1 cellular context compared by ENCODE assay signal in the genomic region with DNA sequence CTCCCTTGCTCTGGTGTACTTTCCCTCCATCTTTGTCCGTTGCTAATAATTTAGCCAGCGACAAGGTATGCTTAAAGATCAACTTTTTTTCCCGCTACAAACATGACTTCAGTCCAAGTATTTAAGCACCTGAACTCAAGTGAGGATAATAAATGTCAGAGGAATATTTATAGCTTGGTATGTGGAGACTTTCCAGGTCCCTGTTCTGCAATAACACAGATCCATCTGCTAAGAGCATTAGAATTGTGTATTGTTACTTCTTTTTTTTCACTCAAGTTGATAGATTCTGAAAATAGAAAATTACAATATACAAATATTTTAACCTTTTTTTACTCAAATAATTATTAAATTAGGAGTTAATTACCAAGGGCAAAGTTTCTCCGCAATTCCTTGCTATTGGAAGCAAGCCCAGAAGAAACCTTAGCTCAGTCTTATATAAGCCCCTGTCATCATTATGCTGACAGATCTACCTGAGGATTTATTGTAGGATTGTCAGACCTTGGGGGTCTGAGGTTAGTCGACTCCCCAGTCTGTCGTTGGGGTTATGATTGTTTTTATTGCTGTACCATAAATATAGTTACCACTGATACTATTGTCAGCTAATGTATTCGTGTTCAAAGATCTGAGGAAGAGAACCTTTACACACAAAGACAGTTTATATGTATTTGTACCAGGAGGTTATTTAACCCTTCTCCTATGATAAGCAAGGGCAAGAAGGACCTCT.
A peak's percentile ranks its signal among the peaks of the same experiment; 100 is the strongest.
TF ChIP-seq lines count a peak whose summit lies in the region.

No MANE protein-coding gene starts in this region.

TF ChIP-seq in HEK293, 187 proteins besides CTCF, POLR2A, EP300 and RAD21 (continued from another document and continues in another):
- TF ChIP-seq, protein P1, sequence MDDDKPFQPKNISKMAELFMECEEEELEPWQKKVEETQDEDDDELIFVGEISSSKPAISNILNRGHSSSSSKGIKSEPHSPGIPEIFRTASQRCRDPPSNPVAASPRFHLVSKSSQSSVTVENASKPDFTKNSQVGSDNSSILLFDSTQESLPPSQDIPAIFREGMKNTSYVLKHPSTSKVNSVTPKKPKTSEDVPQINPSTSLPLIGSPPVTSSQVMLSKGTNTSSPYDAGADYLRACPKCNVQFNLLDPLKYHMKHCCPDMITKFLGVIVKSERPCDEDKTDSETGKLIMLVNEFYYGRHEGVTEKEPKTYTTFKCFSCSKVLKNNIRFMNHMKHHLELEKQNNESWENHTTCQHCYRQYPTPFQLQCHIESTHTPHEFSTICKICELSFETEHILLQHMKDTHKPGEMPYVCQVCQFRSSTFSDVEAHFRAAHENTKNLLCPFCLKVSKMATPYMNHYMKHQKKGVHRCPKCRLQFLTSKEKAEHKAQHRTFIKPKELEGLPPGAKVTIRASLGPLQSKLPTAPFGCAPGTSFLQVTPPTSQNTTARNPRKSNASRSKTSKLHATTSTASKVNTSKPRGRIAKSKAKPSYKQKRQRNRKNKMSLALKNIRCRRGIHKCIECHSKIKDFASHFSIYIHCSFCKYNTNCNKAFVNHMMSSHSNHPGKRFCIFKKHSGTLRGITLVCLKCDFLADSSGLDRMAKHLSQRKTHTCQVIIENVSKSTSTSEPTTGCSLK (tag by site-specific recombination; IDR thresholded peaks at IDR 0.05) = no peak
- no peak for TF ChIP-seq ZIC2 (tag by site-specific recombination; IDR thresholded peaks at IDR 0.05)
- no peak for TF ChIP-seq PRDM1 (tag by site-specific recombination; IDR thresholded peaks at IDR 0.05)
- TF ChIP-seq ZNF211 (tag by site-specific recombination; IDR thresholded peaks at IDR 0.05; ENCODE audit: low read depth) = no peak
- TF ChIP-seq SP2 (tag by site-specific recombination; IDR thresholded peaks at IDR 0.05) = no peak
- no peak for TF ChIP-seq ZNF776 (tag by site-specific recombination; IDR thresholded peaks at IDR 0.05; ENCODE audit: borderline replicate concordance)
- no peak for TF ChIP-seq EGR2 (tag by site-specific recombination; IDR thresholded peaks at IDR 0.05; ENCODE audit: low read depth)
- TF ChIP-seq ZNF341 (tag by site-specific recombination; IDR thresholded peaks at IDR 0.05; ENCODE audit: low read depth) = no peak
- TF ChIP-seq ZNF621 (tag by site-specific recombination; IDR thresholded peaks at IDR 0.05) = no peak
- TF ChIP-seq ZNF670 (tag by site-specific recombination; IDR thresholded peaks at IDR 0.05; ENCODE audit: low read depth) = no peak
- no peak for TF ChIP-seq ZNF792 (tag by site-specific recombination; IDR thresholded peaks at IDR 0.05)
- TF ChIP-seq, protein P2, sequence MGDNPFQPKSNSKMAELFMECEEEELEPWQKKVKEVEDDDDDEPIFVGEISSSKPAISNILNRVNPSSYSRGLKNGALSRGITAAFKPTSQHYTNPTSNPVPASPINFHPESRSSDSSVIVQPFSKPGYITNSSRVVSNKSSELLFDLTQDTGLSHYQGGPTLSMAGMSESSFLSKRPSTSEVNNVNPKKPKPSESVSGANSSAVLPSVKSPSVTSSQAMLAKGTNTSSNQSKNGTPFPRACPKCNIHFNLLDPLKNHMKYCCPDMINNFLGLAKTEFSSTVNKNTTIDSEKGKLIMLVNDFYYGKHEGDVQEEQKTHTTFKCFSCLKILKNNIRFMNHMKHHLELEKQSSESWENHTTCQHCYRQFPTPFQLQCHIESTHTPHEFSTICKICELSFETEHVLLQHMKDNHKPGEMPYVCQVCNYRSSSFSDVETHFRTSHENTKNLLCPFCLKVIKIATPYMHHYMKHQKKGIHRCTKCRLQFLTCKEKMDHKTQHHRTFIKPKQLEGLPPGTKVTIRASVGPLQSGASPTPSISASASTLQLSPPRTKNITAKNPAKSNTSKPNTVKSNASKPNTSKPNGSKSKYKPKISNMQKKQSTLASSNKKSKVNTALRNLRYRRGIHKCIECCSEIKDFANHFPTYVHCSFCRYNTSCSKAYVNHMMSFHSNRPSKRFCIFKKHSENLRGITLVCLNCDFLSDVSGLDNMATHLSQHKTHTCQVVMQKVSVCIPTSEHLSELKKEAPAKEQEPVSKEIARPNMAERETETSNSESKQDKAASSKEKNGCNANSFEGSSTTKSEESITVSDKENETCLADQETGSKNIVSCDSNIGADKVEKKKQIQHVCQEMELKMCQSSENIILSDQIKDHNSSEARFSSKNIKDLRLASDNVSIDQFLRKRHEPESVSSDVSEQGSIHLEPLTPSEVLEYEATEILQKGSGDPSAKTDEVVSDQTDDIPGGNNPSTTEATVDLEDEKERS (tag by site-specific recombination; IDR thresholded peaks at IDR 0.05) = no peak
- TF ChIP-seq ZNF19 (tag by site-specific recombination; IDR thresholded peaks at IDR 0.05; ENCODE audit: low read depth) = no peak
- TF ChIP-seq IKZF3 (tag by site-specific recombination; IDR thresholded peaks at IDR 0.05) = no peak
- peak; percentile 93 for TF ChIP-seq WT1 (tag by site-specific recombination; IDR thresholded peaks at IDR 0.05)
- no peak for TF ChIP-seq MYNN (tag by site-specific recombination; IDR thresholded peaks at IDR 0.05; ENCODE audit: borderline replicate concordance)
- TF ChIP-seq ZFP41 (tag by site-specific recombination; IDR thresholded peaks at IDR 0.05; ENCODE audit: borderline replicate concordance) = no peak
- no peak for TF ChIP-seq YY1 (tag by site-specific recombination; IDR thresholded peaks at IDR 0.05)
- peak; percentile 86 for TF ChIP-seq MZF1 (tag by site-specific recombination; IDR thresholded peaks at IDR 0.05; ENCODE audit: borderline replicate concordance)
- TF ChIP-seq HOXD13 (CRISPR knock-in tag; IDR thresholded peaks at IDR 0.05; ENCODE audit: borderline replicate concordance) = no peak
- TF ChIP-seq, protein P3, sequence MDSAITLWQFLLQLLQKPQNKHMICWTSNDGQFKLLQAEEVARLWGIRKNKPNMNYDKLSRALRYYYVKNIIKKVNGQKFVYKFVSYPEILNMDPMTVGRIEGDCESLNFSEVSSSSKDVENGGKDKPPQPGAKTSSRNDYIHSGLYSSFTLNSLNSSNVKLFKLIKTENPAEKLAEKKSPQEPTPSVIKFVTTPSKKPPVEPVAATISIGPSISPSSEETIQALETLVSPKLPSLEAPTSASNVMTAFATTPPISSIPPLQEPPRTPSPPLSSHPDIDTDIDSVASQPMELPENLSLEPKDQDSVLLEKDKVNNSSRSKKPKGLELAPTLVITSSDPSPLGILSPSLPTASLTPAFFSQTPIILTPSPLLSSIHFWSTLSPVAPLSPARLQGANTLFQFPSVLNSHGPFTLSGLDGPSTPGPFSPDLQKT (IDR thresholded peaks at IDR 0.05; ENCODE audit: borderline replicate concordance, low read depth, low read length) = no peak
- no peak for TF ChIP-seq ZNF76 (tag by site-specific recombination; IDR thresholded peaks at IDR 0.05; ENCODE audit: borderline replicate concordance, low read depth)
- no peak for TF ChIP-seq REPIN1 (tag by site-specific recombination; IDR thresholded peaks at IDR 0.05; ENCODE audit: low read depth)
- no peak for TF ChIP-seq ZNF791 (tag by site-specific recombination; IDR thresholded peaks at IDR 0.05)
- TF ChIP-seq ZNF311 (tag by site-specific recombination; IDR thresholded peaks at IDR 0.05; ENCODE audit: borderline replicate concordance) = no peak
- TF ChIP-seq ZBTB7A (tag by site-specific recombination; IDR thresholded peaks at IDR 0.05; ENCODE audit: low read depth) = no peak
- TF ChIP-seq ZFHX2 (tag by site-specific recombination; conservative IDR thresholded peaks at IDR 0.05) = no peak
- TF ChIP-seq ZNF391 (tag by site-specific recombination; IDR thresholded peaks at IDR 0.05; ENCODE audit: borderline replicate concordance, low read depth) = no peak
- TF ChIP-seq, protein P4, sequence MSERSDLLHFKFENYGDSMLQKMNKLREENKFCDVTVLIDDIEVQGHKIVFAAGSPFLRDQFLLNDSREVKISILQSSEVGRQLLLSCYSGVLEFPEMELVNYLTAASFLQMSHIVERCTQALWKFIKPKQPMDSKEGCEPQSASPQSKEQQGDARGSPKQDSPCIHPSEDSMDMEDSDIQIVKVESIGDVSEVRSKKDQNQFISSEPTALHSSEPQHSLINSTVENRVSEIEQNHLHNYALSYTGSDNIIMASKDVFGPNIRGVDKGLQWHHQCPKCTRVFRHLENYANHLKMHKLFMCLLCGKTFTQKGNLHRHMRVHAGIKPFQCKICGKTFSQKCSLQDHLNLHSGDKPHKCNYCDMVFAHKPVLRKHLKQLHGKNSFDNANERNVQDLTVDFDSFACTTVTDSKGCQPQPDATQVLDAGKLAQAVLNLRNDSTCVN (tag by site-specific recombination; optimal IDR thresholded peaks at IDR 0.05) = no peak
- no peak for TF ChIP-seq ZNF544 (tag by site-specific recombination; IDR thresholded peaks at IDR 0.05)
- TF ChIP-seq KLF8 (tag by site-specific recombination; IDR thresholded peaks at IDR 0.05) = peak; percentile 62
- no peak for TF ChIP-seq ZNF626 (tag by site-specific recombination; IDR thresholded peaks at IDR 0.05)
- TF ChIP-seq ZFP3 (tag by site-specific recombination; IDR thresholded peaks at IDR 0.05; ENCODE audit: low read depth) = no peak
- no peak for TF ChIP-seq ZNF768 (tag by site-specific recombination; IDR thresholded peaks at IDR 0.05)
- no peak for TF ChIP-seq ZNF140 (tag by site-specific recombination; IDR thresholded peaks at IDR 0.05)
- TF ChIP-seq ZNF132 (tag by site-specific recombination; IDR thresholded peaks at IDR 0.05; ENCODE audit: borderline replicate concordance) = no peak
- no peak for TF ChIP-seq ZNF23 (tag by site-specific recombination; IDR thresholded peaks at IDR 0.05; ENCODE audit: borderline replicate concordance)
- no peak for TF ChIP-seq ZNF571 (tag by site-specific recombination; IDR thresholded peaks at IDR 0.05)
- no peak for TF ChIP-seq ZNF174 (tag by site-specific recombination; IDR thresholded peaks at IDR 0.05)
- peak; percentile 86 for TF ChIP-seq FEZF1 (tag by site-specific recombination; IDR thresholded peaks at IDR 0.05)
- no peak for TF ChIP-seq GFI1B (tag by site-specific recombination; IDR thresholded peaks at IDR 0.05)
- TF ChIP-seq SETDB1 (IDR thresholded peaks at IDR 0.05; ENCODE audit: insufficient read length, low read length) = no peak
- TF ChIP-seq ZNF521 (tag by site-specific recombination; IDR thresholded peaks at IDR 0.05) = no peak
- TF ChIP-seq, protein P5, sequence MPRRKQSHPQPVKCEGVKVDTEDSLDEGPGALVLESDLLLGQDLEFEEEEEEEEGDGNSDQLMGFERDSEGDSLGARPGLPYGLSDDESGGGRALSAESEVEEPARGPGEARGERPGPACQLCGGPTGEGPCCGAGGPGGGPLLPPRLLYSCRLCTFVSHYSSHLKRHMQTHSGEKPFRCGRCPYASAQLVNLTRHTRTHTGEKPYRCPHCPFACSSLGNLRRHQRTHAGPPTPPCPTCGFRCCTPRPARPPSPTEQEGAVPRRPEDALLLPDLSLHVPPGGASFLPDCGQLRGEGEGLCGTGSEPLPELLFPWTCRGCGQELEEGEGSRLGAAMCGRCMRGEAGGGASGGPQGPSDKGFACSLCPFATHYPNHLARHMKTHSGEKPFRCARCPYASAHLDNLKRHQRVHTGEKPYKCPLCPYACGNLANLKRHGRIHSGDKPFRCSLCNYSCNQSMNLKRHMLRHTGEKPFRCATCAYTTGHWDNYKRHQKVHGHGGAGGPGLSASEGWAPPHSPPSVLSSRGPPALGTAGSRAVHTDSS (tag by site-specific recombination; IDR thresholded peaks at IDR 0.05) = no peak; the same call in 1 of the 2 replicates
- TF ChIP-seq, protein P6, sequence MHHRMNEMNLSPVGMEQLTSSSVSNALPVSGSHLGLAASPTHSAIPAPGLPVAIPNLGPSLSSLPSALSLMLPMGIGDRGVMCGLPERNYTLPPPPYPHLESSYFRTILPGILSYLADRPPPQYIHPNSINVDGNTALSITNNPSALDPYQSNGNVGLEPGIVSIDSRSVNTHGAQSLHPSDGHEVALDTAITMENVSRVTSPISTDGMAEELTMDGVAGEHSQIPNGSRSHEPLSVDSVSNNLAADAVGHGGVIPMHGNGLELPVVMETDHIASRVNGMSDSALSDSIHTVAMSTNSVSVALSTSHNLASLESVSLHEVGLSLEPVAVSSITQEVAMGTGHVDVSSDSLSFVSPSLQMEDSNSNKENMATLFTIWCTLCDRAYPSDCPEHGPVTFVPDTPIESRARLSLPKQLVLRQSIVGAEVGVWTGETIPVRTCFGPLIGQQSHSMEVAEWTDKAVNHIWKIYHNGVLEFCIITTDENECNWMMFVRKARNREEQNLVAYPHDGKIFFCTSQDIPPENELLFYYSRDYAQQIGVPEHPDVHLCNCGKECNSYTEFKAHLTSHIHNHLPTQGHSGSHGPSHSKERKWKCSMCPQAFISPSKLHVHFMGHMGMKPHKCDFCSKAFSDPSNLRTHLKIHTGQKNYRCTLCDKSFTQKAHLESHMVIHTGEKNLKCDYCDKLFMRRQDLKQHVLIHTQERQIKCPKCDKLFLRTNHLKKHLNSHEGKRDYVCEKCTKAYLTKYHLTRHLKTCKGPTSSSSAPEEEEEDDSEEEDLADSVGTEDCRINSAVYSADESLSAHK (tag by site-specific recombination; IDR thresholded peaks at IDR 0.05) = peak; percentile 63; the same call in 1 of the 2 replicates
- TF ChIP-seq ZNF501 (tag by site-specific recombination; IDR thresholded peaks at IDR 0.05) = no peak; the same call in 1 of the 2 replicates
- TF ChIP-seq ZNF2 (tag by site-specific recombination; IDR thresholded peaks at IDR 0.05) = no peak
- TF ChIP-seq, protein P7, sequence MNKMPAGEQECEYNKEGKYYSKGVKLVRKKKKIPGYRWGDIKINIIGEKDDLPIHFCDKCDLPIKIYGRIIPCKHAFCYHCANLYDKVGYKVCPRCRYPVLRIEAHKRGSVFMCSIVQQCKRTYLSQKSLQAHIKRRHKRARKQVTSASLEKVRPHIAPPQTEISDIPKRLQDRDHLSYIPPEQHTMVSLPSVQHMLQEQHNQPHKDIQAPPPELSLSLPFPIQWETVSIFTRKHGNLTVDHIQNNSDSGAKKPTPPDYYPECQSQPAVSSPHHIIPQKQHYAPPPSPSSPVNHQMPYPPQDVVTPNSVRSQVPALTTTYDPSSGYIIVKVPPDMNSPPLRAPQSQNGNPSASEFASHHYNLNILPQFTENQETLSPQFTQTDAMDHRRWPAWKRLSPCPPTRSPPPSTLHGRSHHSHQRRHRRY (tag by site-specific recombination; IDR thresholded peaks at IDR 0.05) = no peak
- TF ChIP-seq, protein P8, sequence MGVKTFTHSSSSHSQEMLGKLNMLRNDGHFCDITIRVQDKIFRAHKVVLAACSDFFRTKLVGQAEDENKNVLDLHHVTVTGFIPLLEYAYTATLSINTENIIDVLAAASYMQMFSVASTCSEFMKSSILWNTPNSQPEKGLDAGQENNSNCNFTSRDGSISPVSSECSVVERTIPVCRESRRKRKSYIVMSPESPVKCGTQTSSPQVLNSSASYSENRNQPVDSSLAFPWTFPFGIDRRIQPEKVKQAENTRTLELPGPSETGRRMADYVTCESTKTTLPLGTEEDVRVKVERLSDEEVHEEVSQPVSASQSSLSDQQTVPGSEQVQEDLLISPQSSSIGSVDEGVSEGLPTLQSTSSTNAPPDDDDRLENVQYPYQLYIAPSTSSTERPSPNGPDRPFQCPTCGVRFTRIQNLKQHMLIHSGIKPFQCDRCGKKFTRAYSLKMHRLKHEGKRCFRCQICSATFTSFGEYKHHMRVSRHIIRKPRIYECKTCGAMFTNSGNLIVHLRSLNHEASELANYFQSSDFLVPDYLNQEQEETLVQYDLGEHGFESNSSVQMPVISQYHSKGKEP (tag by site-specific recombination; IDR thresholded peaks at IDR 0.05) = peak; percentile 55
- TF ChIP-seq, protein P9, sequence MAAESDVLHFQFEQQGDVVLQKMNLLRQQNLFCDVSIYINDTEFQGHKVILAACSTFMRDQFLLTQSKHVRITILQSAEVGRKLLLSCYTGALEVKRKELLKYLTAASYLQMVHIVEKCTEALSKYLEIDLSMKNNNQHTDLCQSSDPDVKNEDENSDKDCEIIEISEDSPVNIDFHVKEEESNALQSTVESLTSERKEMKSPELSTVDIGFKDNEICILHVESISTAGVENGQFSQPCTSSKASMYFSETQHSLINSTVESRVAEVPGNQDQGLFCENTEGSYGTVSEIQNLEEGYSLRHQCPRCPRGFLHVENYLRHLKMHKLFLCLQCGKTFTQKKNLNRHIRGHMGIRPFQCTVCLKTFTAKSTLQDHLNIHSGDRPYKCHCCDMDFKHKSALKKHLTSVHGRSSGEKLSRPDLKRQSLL (tag by site-specific recombination; IDR thresholded peaks at IDR 0.05) = no peak
